11 cellular contexts compared by ENCODE assay signal in the genomic region with DNA sequence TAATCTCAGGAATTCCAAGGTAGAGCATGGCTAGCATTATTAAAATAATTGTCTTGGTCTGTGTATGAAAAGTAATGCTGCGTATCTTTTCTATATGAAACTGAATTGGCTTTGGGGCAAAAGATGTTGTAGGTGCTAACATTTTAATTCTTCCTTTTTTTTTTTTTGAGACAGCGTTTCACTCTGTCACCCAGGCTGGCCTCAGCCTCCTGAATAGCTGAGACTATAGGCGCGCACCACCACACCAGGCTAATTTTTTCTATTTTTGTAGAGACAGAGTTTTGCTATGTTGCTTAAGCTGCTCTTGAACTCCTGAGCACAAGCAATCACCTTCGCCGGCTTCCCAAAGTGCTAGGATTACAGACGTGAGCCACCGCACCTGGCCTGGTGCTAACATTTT. TPM values are rescaled to one million over a fixed set of nuclear protein-coding genes. Genes with fewer than 3 reads are reported as not detected.
A peak's percentile ranks its signal among the peaks of the same experiment; 100 is the strongest.
DNase-seq lines count a peak whose midpoint lies in the region; ATAC-seq and TF ChIP-seq lines count a peak whose summit lies in the region.
"Had no signal": no experiment of that assay in that cellular context is flagged by ENCODE, and none has a peak within 500 bp of the region (broad histone marks: within the 10 kb centered on the region; RNA-seq: fewer than 3 reads in every experiment).

No MANE protein-coding gene starts in this region.

- H3K4me3 Mint-ChIP-seq in activated T-cell treated with anti-CD3 and anti-CD28 coated beads, Interleukin-2, amount 50 U/mL, for 72 hours = peak overlapping the region; percentile 67 to 88
- no peak overlapping the region for H3K4me3 Mint-ChIP-seq in chondrocyte (ENCODE audit: unreplicated experiment)
- H3K4me3 Mint-ChIP-seq in stimulated activated naive CD8-positive, alpha-beta T cell treated with anti-CD3 and anti-CD28 coated beads, Interleukin-15, amount 100 ng/mL, for 72 hours = peak overlapping the region; percentile 70 to 77

- H3K27me3 Mint-ChIP-seq in activated T-cell treated with anti-CD3 and anti-CD28 coated beads, Interleukin-2, amount 50 U/mL, for 72 hours (ENCODE audit: low read depth) = no peaks in the 10 kb centered on the region
- H3K27me3 Mint-ChIP-seq in chondrocyte (ENCODE audit: low read depth) = no peaks in the 10 kb centered on the region
- no peaks in the 10 kb centered on the region for H3K27me3 Mint-ChIP-seq in stimulated activated naive CD8-positive, alpha-beta T cell treated with anti-CD3 and anti-CD28 coated beads, Interleukin-15, amount 100 ng/mL, for 72 hours

- no peak for ATAC-seq in activated T-cell treated with anti-CD3 and anti-CD28 coated beads, Interleukin-2, amount 50 U/mL, for 72 hours (replicated peaks in 1 of 2)
- peak; percentile 53 for ATAC-seq in stimulated activated naive CD8-positive, alpha-beta T cell treated with anti-CD3 and anti-CD28 coated beads, Interleukin-15, amount 100 ng/mL, for 72 hours
- ATAC-seq in HG03460 (IDR thresholded peaks at IDR 0.05; ENCODE audit: unreplicated experiment) = no peak

- H3K36me3 Mint-ChIP-seq in activated T-cell treated with anti-CD3 and anti-CD28 coated beads, Interleukin-2, amount 50 U/mL, for 72 hours (ENCODE audit: insufficient read depth in 2 of 2) = peaks cover 7 to 21% of the 10 kb centered on the region in 2 donors
- H3K36me3 Mint-ChIP-seq in chondrocyte (ENCODE audit: low read depth) = no peaks in the 10 kb centered on the region

- peaks cover 73% of the 10 kb centered on the region for H3K79me2 ChIP-seq in OCI-LY1 (ENCODE audit: insufficient read depth, low read length)

- no peaks in the 10 kb centered on the region for H3K27me3 ChIP-seq in OCI-LY1 (ENCODE audit: insufficient read depth, low read length)

- no peaks in the 10 kb centered on the region for H3F3A ChIP-seq in OCI-LY1 (ENCODE audit: insufficient read depth, low read length)

- no peak for DNase-seq in activated T-cell treated with anti-CD3 and anti-CD28 coated beads, Interleukin-2, amount 50 U/mL, for 72 hours
- DNase-seq in activated T-cell treated with anti-CD3 and anti-CD28 coated beads, Interleukin-2, amount 50 U/mL, for 1 hour = no peak
- DNase-seq in chondrocyte (ENCODE audit: low spot score) (no peak), COLO829 (ENCODE audit: low spot score) (no peak), OCI-M1 (lab: John Stamatoyannopoulos, UW) (no peak)
- no peak for DNase-seq in stimulated activated naive CD8-positive, alpha-beta T cell treated with anti-CD3 and anti-CD28 coated beads, Interleukin-15, amount 100 ng/mL, for 72 hours
- DNase-seq: activated CD8-positive, alpha-beta memory T cell treated with anti-CD3 and anti-CD28 coated beads, Interleukin-2, amount 50 U/mL, for 48 hours; EL; stimulated activated CD4-positive, alpha-beta T cell treated with anti-CD3 and anti-CD28 coated beads, Interleukin-12 subunit alpha, Interleukin-12 subunit beta, amount 100 ng/mL, for 4 hours had no signal

- H3K4me1 Mint-ChIP-seq in activated T-cell treated with anti-CD3 and anti-CD28 coated beads, Interleukin-2, amount 50 U/mL, for 72 hours (ENCODE audit: low read depth) = peaks cover 56% of the 10 kb centered on the region
- peaks cover 28% of the 10 kb centered on the region for H3K4me1 Mint-ChIP-seq in chondrocyte (ENCODE audit: low read depth)
- peaks cover 66% of the 10 kb centered on the region for H3K4me1 Mint-ChIP-seq in stimulated activated naive CD8-positive, alpha-beta T cell treated with anti-CD3 and anti-CD28 coated beads, Interleukin-15, amount 100 ng/mL, for 72 hours

- H3K27ac Mint-ChIP-seq in activated T-cell treated with anti-CD3 and anti-CD28 coated beads, Interleukin-2, amount 50 U/mL, for 72 hours = peak overlapping the region; percentile 97
- peak overlapping the region; percentile 85 for H3K27ac Mint-ChIP-seq in chondrocyte (ENCODE audit: unreplicated experiment)
- H3K27ac Mint-ChIP-seq in stimulated activated naive CD8-positive, alpha-beta T cell treated with anti-CD3 and anti-CD28 coated beads, Interleukin-15, amount 100 ng/mL, for 72 hours = peak overlapping the region; percentile 89 to 96

- no peak overlapping the region for H3K9ac ChIP-seq in OCI-LY1 (ENCODE audit: low read length)

- peak overlapping the region; percentile 19 for H3K4me3 ChIP-seq in OCI-LY1 (ENCODE audit: low read depth, low read length, poor library complexity, severe bottlenecking)

- H3K36me3 ChIP-seq in OCI-LY1 (ENCODE audit: insufficient read depth, low read length) = peaks cover 56% of the 10 kb centered on the region

- TF ChIP-seq CTCF in OCI-LY1 (IDR thresholded peaks at IDR 0.05; ENCODE audit: low read length) = no peak
- no peak for TF ChIP-seq CTCF in chondrocyte (IDR thresholded peaks at IDR 0.05)

- peak overlapping the region; percentile 43; the same call in 1 of the 2 replicates for H3K4me2 ChIP-seq in OCI-LY1 (ENCODE audit: low read length)

- no peaks in the 10 kb centered on the region for H3K9me2 ChIP-seq in OCI-LY1 (ENCODE audit: low read depth, low read length)

- H4K20me1 ChIP-seq in OCI-LY1 (ENCODE audit: insufficient read depth, low read length) = no peaks in the 10 kb centered on the region

- peaks cover 0 to 2% of the 10 kb centered on the region in 2 donors for H3K9me3 Mint-ChIP-seq in activated T-cell treated with anti-CD3 and anti-CD28 coated beads, Interleukin-2, amount 50 U/mL, for 72 hours
- H3K9me3 Mint-ChIP-seq in chondrocyte (ENCODE audit: low read depth) = no peaks in the 10 kb centered on the region
- no peaks in the 10 kb centered on the region for H3K9me3 Mint-ChIP-seq in stimulated activated naive CD8-positive, alpha-beta T cell treated with anti-CD3 and anti-CD28 coated beads, Interleukin-15, amount 100 ng/mL, for 72 hours

- H3K9me3 ChIP-seq in OCI-LY1 (ENCODE audit: low read length) = peaks cover 7% of the 10 kb centered on the region; the same call in 1 of the 2 replicates

- H2AFZ ChIP-seq in OCI-LY1 (ENCODE audit: low read length) = no peak overlapping the region

- H3K27ac ChIP-seq in OCI-LY1 (ENCODE audit: low read depth, low read length, poor library complexity, severe bottlenecking) = peak overlapping the region; percentile 69

- peaks cover 23% of the 10 kb centered on the region for H3K4me1 ChIP-seq in OCI-LY1 (ENCODE audit: insufficient read depth, low read length, severe bottlenecking)

RNA-seq across cellular contexts. Expression of gene FOXN2, which starts 42.9 kb away (rescaled TPM):
- total RNA-seq in activated T-cell treated with anti-CD3 and anti-CD28 coated beads, Interleukin-2, amount 50 U/mL, for 72 hours = 10 to 100 TPM; 33.7 to 36.4 TPM
- 6.9 to 12.9 TPM (median 12.2 TPM) in 3 replicates for total RNA-seq in chondrocyte
